ENCODE assay signal across 9 cellular contexts in genomic region chr14:60064491-60065072, GRCh38. TPM values are rescaled to one million over a fixed set of nuclear protein-coding genes. Genes with fewer than 3 reads are reported as not detected.
DNase-seq lines count a peak whose midpoint lies in the region; ATAC-seq and TF ChIP-seq lines count a peak whose summit lies in the region.
"Had no signal": no experiment of that assay in that cellular context is flagged by ENCODE, and none has a peak within 500 bp of the region (broad histone marks: within the 10 kb centered on the region; RNA-seq: fewer than 3 reads in every experiment).

No MANE protein-coding gene starts in this region.

- H3K18ac ChIP-seq in neuronal stem cell (ENCODE audit: low read length): no peak overlapping the region

- no peak overlapping the region for H2BK15ac ChIP-seq in neuronal stem cell (ENCODE audit: low read length)

- H3K14ac ChIP-seq in neuronal stem cell (ENCODE audit: low read length): no peak overlapping the region

- no peak overlapping the region for H3K27ac Mint-ChIP-seq in brain
- H3K27ac Mint-ChIP-seq: activated naive CD4-positive, alpha-beta T cell treated with anti-CD3 and anti-CD28 coated beads, Interleukin-2, amount 50 U/mL, for 24 hours had no signal

- H3K9me3 ChIP-seq in right lobe of liver (no peaks in the 10 kb centered on the region), neuronal stem cell (replicated peaks in 1 of 2; ENCODE audit: control insufficient read depth in 2 of 2, insufficient read depth in 1 of 2, low read depth in 1 of 2, low read length in 2 of 2) (no peaks in the 10 kb centered on the region)

- no peak overlapping the region for H4K8ac ChIP-seq in neuronal stem cell (ENCODE audit: low read depth, low read length)

- no peak overlapping the region for H3K4me3 Mint-ChIP-seq in brain
- H3K4me3 Mint-ChIP-seq: activated naive CD4-positive, alpha-beta T cell treated with anti-CD3 and anti-CD28 coated beads, Interleukin-2, amount 50 U/mL, for 24 hours had no signal

- no peaks in the 10 kb centered on the region for H3K36me3 Mint-ChIP-seq in brain
- H3K36me3 Mint-ChIP-seq: activated naive CD4-positive, alpha-beta T cell treated with anti-CD3 and anti-CD28 coated beads, Interleukin-2, amount 50 U/mL, for 24 hours had no signal

- H3K9ac ChIP-seq in neuronal stem cell (ENCODE audit: low read depth, low read length, poor library complexity): no peak overlapping the region

- no peaks in the 10 kb centered on the region for H3K27me3 ChIP-seq in right lobe of liver
- no peaks in the 10 kb centered on the region for H3K27me3 ChIP-seq in neuronal stem cell (ENCODE audit: control insufficient read depth in 3 of 3, insufficient read depth in 3 of 3, low read depth in 1 of 3, low read length in 3 of 3)

- DNase-seq in GM12864 (ENCODE audit: low read depth): peak; percentile 2
- peak; percentile 44 for DNase-seq in MV-4-11 (lab: John Stamatoyannopoulos, UW)
- no peak for DNase-seq in right lobe of liver
- DNase-seq in neuronal stem cell (ENCODE audit: low spot score): no peak
- DNase-seq in NCI-H128 (lab: John Stamatoyannopoulos, UW; ENCODE audit: unreplicated experiment): no peak

- peaks cover 3% of the 10 kb centered on the region for H3K27me3 Mint-ChIP-seq in brain
- H3K27me3 Mint-ChIP-seq: activated naive CD4-positive, alpha-beta T cell treated with anti-CD3 and anti-CD28 coated beads, Interleukin-2, amount 50 U/mL, for 24 hours had no signal

- no peak for TF ChIP-seq POLR2A in right lobe of liver (IDR thresholded peaks at IDR 0.05)

- intact Hi-C loops in right lobe of liver (cut with DNase I): no loop called here

- ATAC-seq in right lobe of liver (peak; percentile 64 to 77 (median 70)), HG03196 (IDR thresholded peaks at IDR 0.05; ENCODE audit: unreplicated experiment) (no peak)

- H4K91ac ChIP-seq in neuronal stem cell (ENCODE audit: low read depth, low read length, poor library complexity): no peak overlapping the region

- H2AFZ ChIP-seq in neuronal stem cell (ENCODE audit: low read length): no peak overlapping the region

- no peak overlapping the region for H2BK5ac ChIP-seq in neuronal stem cell (ENCODE audit: low read length)

- H3K27ac ChIP-seq in 22Rv1: no peak overlapping the region
- no peak overlapping the region for H3K27ac ChIP-seq in right lobe of liver
- H3K27ac ChIP-seq in neuronal stem cell (replicated peaks; ENCODE audit: low read length): no peak overlapping the region

- no peaks in the 10 kb centered on the region for H3K9me3 Mint-ChIP-seq in brain
- H3K9me3 Mint-ChIP-seq: activated naive CD4-positive, alpha-beta T cell treated with anti-CD3 and anti-CD28 coated beads, Interleukin-2, amount 50 U/mL, for 24 hours had no signal

- peaks cover 6% of the 10 kb centered on the region for H3K4me1 Mint-ChIP-seq in brain
- H3K4me1 Mint-ChIP-seq: activated naive CD4-positive, alpha-beta T cell treated with anti-CD3 and anti-CD28 coated beads, Interleukin-2, amount 50 U/mL, for 24 hours had no signal

- H3K4me2 ChIP-seq in neuronal stem cell (ENCODE audit: insufficient read depth, low read length, poor library complexity, severe bottlenecking): no peak overlapping the region

- H3K36me3 ChIP-seq in right lobe of liver (no peaks in the 10 kb centered on the region), neuronal stem cell (replicated peaks in 1 of 2; ENCODE audit: control insufficient read depth in 2 of 2, insufficient read depth in 2 of 2, low read length in 2 of 2) (no peaks in the 10 kb centered on the region)

- no peak overlapping the region for H2BK120ac ChIP-seq in neuronal stem cell (ENCODE audit: low read depth, low read length)

- H3K23ac ChIP-seq in neuronal stem cell (ENCODE audit: low read depth, low read length, poor library complexity): no peak overlapping the region

- no peaks in the 10 kb centered on the region for H3K79me1 ChIP-seq in neuronal stem cell (ENCODE audit: low read depth, low read length)

- H3K4me1 ChIP-seq in right lobe of liver (no peaks in the 10 kb centered on the region), neuronal stem cell (ENCODE audit: control insufficient read depth in 2 of 2, insufficient read depth in 1 of 2, low read depth in 1 of 2, low read length in 2 of 2) (peaks cover 0 to 2% of the 10 kb centered on the region in 2 donors)

- no peak overlapping the region for H2AK5ac ChIP-seq in neuronal stem cell (ENCODE audit: low read depth, low read length)

- H3K4me3 ChIP-seq in GM12864 (ENCODE audit: low read depth, low read length): no peak overlapping the region
- H3K4me3 ChIP-seq in right lobe of liver: no peak overlapping the region
- no peak overlapping the region for H3K4me3 ChIP-seq in neuronal stem cell (ENCODE audit: low read length in 2 of 2)

- peak; percentile 41 for TF ChIP-seq CTCF in 22Rv1 (IDR thresholded peaks at IDR 0.05)
- peak; percentile 41 for TF ChIP-seq CTCF in GM12864 (IDR thresholded peaks at IDR 0.05; ENCODE audit: low read depth, low read length, missing control alignments)
- TF ChIP-seq CTCF in brain (conservative IDR thresholded peaks at IDR 0.05): peak; percentile 74 to 79
- TF ChIP-seq CTCF in right lobe of liver (IDR thresholded peaks at IDR 0.05): peak; percentile 49 to 51 (median 50)

- H2BK12ac ChIP-seq in neuronal stem cell (ENCODE audit: low read length): no peak overlapping the region

- H3K4ac ChIP-seq in neuronal stem cell (ENCODE audit: low read length): no peak overlapping the region

RNA-seq across cellular contexts. Expression of gene PCNX4, which starts 27.1 kb away (rescaled TPM):
- polyA plus RNA-seq in brain (ENCODE audit: insufficient read depth, low read depth, low replicate concordance): 30.0 TPM
- total RNA-seq in right lobe of liver: 10 to 100 TPM; 14.2 to 36.4 (median 17.8) TPM
- polyA plus RNA-seq in neuronal stem cell (2013, experiment 1 of 2): 75.3 TPM
- polyA plus RNA-seq in neuronal stem cell (2013, experiment 2 of 2): 77.2 TPM

Comparison
In these comparisons a context has a peak if more than half of its experiments do, and no peak if none do; other contexts are left out.
1. DNase-seq: peak in GM12864 (single experiment) and MV-4-11 (single experiment); none in right lobe of liver (0 of 3), neuronal stem cell (single experiment) and NCI-H128 (single experiment).
2. Peak in every context shown above with its lines, with median percentiles within 50 percentile points of each other: CTCF ChIP-seq.